Comparison of ENCODE assay signal across 12 cellular contexts in the genomic region with DNA sequence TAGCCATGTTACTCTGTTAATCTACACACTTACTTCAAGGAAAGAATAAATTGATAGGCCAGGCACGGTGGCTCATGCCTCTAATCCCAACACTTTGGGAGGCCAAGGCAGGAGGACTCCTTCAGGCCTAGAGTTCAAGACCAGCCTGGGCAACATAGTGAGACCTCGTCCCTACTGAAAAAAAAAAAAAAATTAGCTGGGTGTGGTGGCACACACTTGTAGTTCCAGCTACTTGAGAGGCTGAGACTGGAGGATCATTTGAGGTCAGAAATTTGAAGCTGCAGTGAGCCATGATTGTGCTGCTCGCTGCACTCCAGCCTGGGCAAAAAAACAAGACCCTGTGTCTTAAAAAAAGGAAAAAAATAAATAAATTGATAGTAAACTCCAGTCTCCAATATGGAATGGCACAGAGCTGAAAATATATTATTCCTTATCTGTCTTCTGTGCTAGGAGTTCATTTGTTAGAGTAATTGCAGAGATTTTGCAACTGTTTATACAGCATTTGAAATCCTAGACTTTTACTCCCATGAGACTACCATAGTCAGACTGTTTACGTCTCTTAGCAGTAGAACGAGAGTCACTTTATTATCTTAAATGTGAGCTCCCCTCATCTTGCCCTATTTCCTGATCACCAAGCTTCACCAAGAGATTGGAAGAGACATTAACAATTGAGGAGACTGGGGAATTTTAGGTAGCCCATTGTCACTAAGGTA. TPM values are rescaled to one million over a fixed set of nuclear protein-coding genes. Genes with fewer than 3 reads are reported as not detected.
DNase-seq lines count a peak whose midpoint lies in the region; ATAC-seq and TF ChIP-seq lines count a peak whose summit lies in the region.
"Had no signal": no experiment of that assay in that cellular context is flagged by ENCODE, and none has a peak within 500 bp of the region (broad histone marks: within the 10 kb centered on the region; RNA-seq: fewer than 3 reads in every experiment).

No MANE protein-coding gene starts in this region.

- peak; percentile 33 for DNase-seq in AG08396 (ENCODE audit: low spot score)
- DNase-seq in dedifferentiated amniotic fluid mesenchymal stem cell (ENCODE audit: extremely low spot score): peak; percentile 70
- no peak for DNase-seq in omental fat pad (ENCODE audit: low spot score)
- no peak for DNase-seq in Ammon's horn (ENCODE audit: low spot score)
- DNase-seq in occipital lobe (lab: John Stamatoyannopoulos, UW): no peak
- DNase-seq in posterior vena cava (ENCODE audit: low spot score): no peak
- DNase-seq: activated T-cell treated with anti-CD3 and anti-CD28 coated beads, Interleukin-2, amount 50 U/mL, for 72 hours; CD4-positive, CD25-positive, alpha-beta regulatory T cell; NCI-H524 treated with DMSO at 0.1 percent for 48 hours; SHP77 treated with DMSO at 0.1 percent for 48 hours had no signal

- H3K36me3 Mint-ChIP-seq in IgD-negative memory B cell: no peaks in the 10 kb centered on the region
- H3K36me3 Mint-ChIP-seq: CD4-positive, CD25-positive, alpha-beta regulatory T cell had no signal

- peaks cover 13 to 19% (median 17%) of the 10 kb centered on the region in 3 donors for H3K4me1 Mint-ChIP-seq in IgD-negative memory B cell

- H3K9me3 Mint-ChIP-seq in IgD-negative memory B cell: no peaks in the 10 kb centered on the region
- H3K9me3 Mint-ChIP-seq: activated T-cell treated with anti-CD3 and anti-CD28 coated beads, Interleukin-2, amount 50 U/mL, for 72 hours had no signal

- ATAC-seq in omental fat pad (ENCODE audit: low FRiP score) (peak; percentile 57), GM19467 (IDR thresholded peaks at IDR 0.05; ENCODE audit: unreplicated experiment) (no peak)
- ATAC-seq: activated T-cell treated with anti-CD3 and anti-CD28 coated beads, Interleukin-2, amount 50 U/mL, for 72 hours had no signal

- H3K27me3 Mint-ChIP-seq in IgD-negative memory B cell: no peaks in the 10 kb centered on the region
- H3K27me3 Mint-ChIP-seq: CD4-positive, CD25-positive, alpha-beta regulatory T cell had no signal

- no peak overlapping the region for H3K4me3 Mint-ChIP-seq in IgD-negative memory B cell
- H3K4me3 Mint-ChIP-seq: activated T-cell treated with anti-CD3 and anti-CD28 coated beads, Interleukin-2, amount 50 U/mL, for 72 hours; CD4-positive, CD25-positive, alpha-beta regulatory T cell had no signal

- peak overlapping the region in 2 of 3 donors; percentile 22 to 35 for H3K27ac Mint-ChIP-seq in IgD-negative memory B cell
- H3K27ac Mint-ChIP-seq: activated T-cell treated with anti-CD3 and anti-CD28 coated beads, Interleukin-2, amount 50 U/mL, for 72 hours had no signal

- intact Hi-C loops in posterior vena cava (cut with DNase I): no loop called here

- no peak for TF ChIP-seq CTCF in omental fat pad (IDR thresholded peaks at IDR 0.05)

RNA-seq across cellular contexts. Expression of a gene that starts 18.8 kb away (rescaled TPM):
- polyA plus RNA-seq in IgD-negative memory B cell: 48.4 TPM
- total RNA-seq in omental fat pad (10 to 100 TPM; 17.7 to 43.9 (median 24.8) TPM), occipital lobe (48.7 TPM), posterior vena cava (10 to 100 TPM; 11.4 to 12.0 TPM)

Comparison
In these comparisons a context has a peak if more than half of its experiments do, and no peak if none do; other contexts are left out.
1. DNase-seq: peak in AG08396 (single experiment) and dedifferentiated amniotic fluid mesenchymal stem cell (single experiment); none in omental fat pad (single experiment), Ammon's horn (single experiment), occipital lobe (single experiment) and posterior vena cava (single experiment).